1 cellular context compared by ENCODE assay signal in the genomic region with DNA sequence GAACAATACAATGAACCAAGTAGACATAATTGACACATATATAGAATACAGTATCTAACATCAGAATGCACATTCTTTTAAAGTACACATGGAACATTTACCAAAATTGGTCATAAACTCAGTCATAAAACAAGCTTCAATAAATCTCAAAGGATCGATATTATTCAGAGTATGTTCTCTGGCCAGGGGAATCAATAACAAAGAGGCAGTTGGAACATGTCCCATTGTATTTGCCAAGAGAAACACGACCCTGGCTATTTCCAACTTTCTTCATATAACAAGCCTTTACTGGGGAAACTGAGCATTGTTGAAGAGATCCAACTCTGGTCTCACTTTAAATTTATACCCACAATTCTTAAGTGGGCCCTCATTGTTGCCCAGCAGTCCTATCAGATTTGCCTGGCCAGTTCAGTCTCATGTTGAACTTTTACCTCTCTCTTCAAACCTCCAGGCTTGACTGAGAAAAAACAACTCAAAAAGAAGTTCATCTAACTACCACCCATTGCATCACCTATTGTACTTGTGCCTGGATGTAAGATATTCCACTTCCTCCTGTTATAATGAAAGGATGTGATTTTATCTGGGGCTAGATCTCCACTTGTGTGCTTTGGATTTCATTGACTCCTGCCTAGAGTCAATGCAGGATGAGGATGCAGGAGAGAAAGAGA.
TF ChIP-seq lines count a peak whose summit lies in the region.

No MANE protein-coding gene starts in this region.

TF ChIP-seq in K562, 482 proteins besides CTCF, POLR2A, EP300 and RAD21 (continued from another document):
- TF ChIP-seq TAF7 (tag; IDR thresholded peaks at IDR 0.05) (no peak), DNMT1 (IDR thresholded peaks at IDR 0.05) (no peak), CEBPB (tag; IDR thresholded peaks at IDR 0.05) (0 out of 2 replicates have a peak, but pooled peaks have one; percentile 11), ZBTB17 (CRISPR knock-in tag; IDR thresholded peaks at IDR 0.05) (no peak)
- TF ChIP-seq, protein P1, sequence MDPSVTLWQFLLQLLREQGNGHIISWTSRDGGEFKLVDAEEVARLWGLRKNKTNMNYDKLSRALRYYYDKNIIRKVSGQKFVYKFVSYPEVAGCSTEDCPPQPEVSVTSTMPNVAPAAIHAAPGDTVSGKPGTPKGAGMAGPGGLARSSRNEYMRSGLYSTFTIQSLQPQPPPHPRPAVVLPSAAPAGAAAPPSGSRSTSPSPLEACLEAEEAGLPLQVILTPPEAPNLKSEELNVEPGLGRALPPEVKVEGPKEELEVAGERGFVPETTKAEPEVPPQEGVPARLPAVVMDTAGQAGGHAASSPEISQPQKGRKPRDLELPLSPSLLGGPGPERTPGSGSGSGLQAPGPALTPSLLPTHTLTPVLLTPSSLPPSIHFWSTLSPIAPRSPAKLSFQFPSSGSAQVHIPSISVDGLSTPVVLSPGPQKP (CRISPR knock-in tag; IDR thresholded peaks at IDR 0.05) = no peak
- TF ChIP-seq, protein P2, sequence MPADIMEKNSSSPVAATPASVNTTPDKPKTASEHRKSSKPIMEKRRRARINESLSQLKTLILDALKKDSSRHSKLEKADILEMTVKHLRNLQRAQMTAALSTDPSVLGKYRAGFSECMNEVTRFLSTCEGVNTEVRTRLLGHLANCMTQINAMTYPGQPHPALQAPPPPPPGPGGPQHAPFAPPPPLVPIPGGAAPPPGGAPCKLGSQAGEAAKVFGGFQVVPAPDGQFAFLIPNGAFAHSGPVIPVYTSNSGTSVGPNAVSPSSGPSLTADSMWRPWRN (IDR thresholded peaks at IDR 0.05; ENCODE audit: low read depth) = peak; percentile 30; the same call in 1 of the 2 replicates
TF ChIP-seq in K562: peak in this region for 22.
